ENCODE assay signal across 27 cellular contexts in the genomic region with DNA sequence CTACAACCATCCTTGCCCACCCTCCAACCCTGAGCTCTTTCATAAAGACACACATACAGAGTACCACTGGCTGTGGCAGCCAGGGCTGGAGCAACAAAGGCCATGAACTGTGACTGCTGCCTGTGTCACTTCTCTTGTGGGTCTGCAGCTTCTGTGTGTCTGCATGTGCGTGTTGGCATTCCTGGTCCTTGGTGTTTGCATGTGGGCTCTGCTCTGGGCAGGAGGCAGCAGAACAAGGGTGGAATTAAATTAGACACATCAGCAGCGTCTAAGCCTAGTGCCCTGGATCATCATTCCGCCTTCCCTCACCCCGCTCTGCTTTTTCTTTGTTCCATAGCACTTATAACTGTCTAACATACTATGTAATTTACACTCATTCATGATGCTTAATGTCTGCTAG.
"Had no signal": no experiment of that assay in that cellular context is flagged by ENCODE, and none has a peak within 500 bp of the region (broad histone marks: within the 10 kb centered on the region; RNA-seq: fewer than 3 reads in every experiment).

No MANE protein-coding gene starts in this region.

- H3K9me3 ChIP-seq: adrenal gland, SJSA1 had no signal

- H3K4me1 Mint-ChIP-seq: activated naive CD8-positive, alpha-beta T cell treated with anti-CD3 and anti-CD28 coated beads, Interleukin-2, amount 10 ng/mL, durations not matched to agents 7 days and 5 days; central memory CD8-positive, alpha-beta T cell; T-helper 17 cell had no signal

- H3K9me3 Mint-ChIP-seq: activated naive CD8-positive, alpha-beta T cell treated with anti-CD3 and anti-CD28 coated beads, Interleukin-2, amount 10 ng/mL, durations not matched to agents 7 days and 5 days; central memory CD8-positive, alpha-beta T cell had no signal

- FAIRE-seq: bronchial epithelial cell, K562 had no signal

- H3K4me3 ChIP-seq: adrenal gland, K562, SJSA1 had no signal

- H3K36me3 ChIP-seq: adrenal gland, SJSA1 had no signal

- H3K27me3 Mint-ChIP-seq: activated naive CD8-positive, alpha-beta T cell treated with anti-CD3 and anti-CD28 coated beads, Interleukin-2, amount 10 ng/mL, durations not matched to agents 7 days and 5 days had no signal

- H3K27ac ChIP-seq: adrenal gland, SJSA1 had no signal

- H3K4me1 ChIP-seq: adrenal gland had no signal

- H3K36me3 Mint-ChIP-seq: activated naive CD8-positive, alpha-beta T cell treated with anti-CD3 and anti-CD28 coated beads, Interleukin-2, amount 10 ng/mL, durations not matched to agents 7 days and 5 days had no signal

- H3K27me3 ChIP-seq: adrenal gland, SJSA1 had no signal

- H3K27ac Mint-ChIP-seq: activated CD8-positive, alpha-beta T cell treated with anti-CD3 and anti-CD28 coated beads, Interleukin-2, amount 10 ng/mL, durations not matched to agents 7 days and 5 days; activated naive CD8-positive, alpha-beta T cell treated with anti-CD3 and anti-CD28 coated beads, Interleukin-2, amount 10 ng/mL, durations not matched to agents 7 days and 5 days; T-helper 17 cell had no signal

- H3K4me3 Mint-ChIP-seq: activated CD8-positive, alpha-beta T cell treated with anti-CD3 and anti-CD28 coated beads, Interleukin-2, amount 10 ng/mL, durations not matched to agents 7 days and 5 days; activated naive CD8-positive, alpha-beta T cell treated with anti-CD3 and anti-CD28 coated beads, Interleukin-2, amount 10 ng/mL, durations not matched to agents 7 days and 5 days; central memory CD8-positive, alpha-beta T cell; T-helper 17 cell; WTC11 had no signal

- DNase-seq: activated CD4-positive, alpha-beta T cell treated with anti-CD3 and anti-CD28 coated beads for 48 hours; activated CD4-positive, alpha-beta T cell treated with anti-CD3 and anti-CD28 coated beads, Interleukin-2, amount 50 U/mL, for 4 hours; activated CD4-positive, CD25-positive, alpha-beta regulatory T cell treated with anti-CD3 and anti-CD28 coated beads, Interleukin-2, amount 50 U/mL, for 72 hours; activated CD8-positive, alpha-beta memory T cell treated with anti-CD3 and anti-CD28 coated beads, Interleukin-2, amount 50 U/mL, for 48 hours; activated CD8-positive, alpha-beta T cell treated with anti-CD3 and anti-CD28 coated beads, Interleukin-2, amount 10 ng/mL, durations not matched to agents 7 days and 5 days; activated naive CD4-positive, alpha-beta T cell treated with anti-CD3 and anti-CD28 coated beads, Interleukin-2, amount 50 U/mL, for 16 hours; activated naive CD8-positive, alpha-beta T cell treated with anti-CD3 and anti-CD28 coated beads, Interleukin-2, amount 10 ng/mL, durations not matched to agents 7 days and 5 days; activated T-cell treated with anti-CD3 and anti-CD28 coated beads, Interleukin-2, amount 50 U/mL, for 1 hour; adrenal gland; anterior cingulate cortex; Karpas-422; MM.1S; NCI-H1105; NCI-H187 treated with DMSO at 0.1 percent for 48 hours; NCI-H2081 treated with DMSO at 0.1 percent for 48 hours; NCI-H2171; NCI-H510A; NCI-H526 treated with DMSO at 0.1 percent for 48 hours; NCI-H82; RPMI8226; T-helper 17 cell; T-helper 9 cell had no signal
